Comparison of ENCODE assay signal across 21 cellular contexts in the genomic region with DNA sequence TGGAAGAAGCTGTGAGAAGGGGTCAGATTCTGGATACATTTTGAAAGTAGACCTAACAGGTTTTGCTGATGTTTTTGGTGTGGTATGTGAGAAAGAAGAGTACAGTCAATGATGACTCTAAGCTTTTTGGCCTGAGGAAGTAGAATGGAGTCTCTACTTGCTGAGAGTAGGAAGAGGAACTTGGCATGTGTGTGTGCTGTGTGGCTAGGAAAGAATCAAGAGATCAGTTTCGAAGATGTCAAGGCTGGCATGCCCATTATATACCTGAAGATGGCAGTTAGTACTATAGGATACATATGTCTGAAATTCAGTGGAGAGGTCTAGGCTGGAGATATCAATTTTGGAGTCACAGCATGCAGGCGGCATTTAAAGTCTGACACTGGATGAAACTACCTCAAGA.
"Had no signal": no experiment of that assay in that cellular context is flagged by ENCODE, and none has a peak within 500 bp of the region (broad histone marks: within the 10 kb centered on the region; RNA-seq: fewer than 3 reads in every experiment).

No MANE protein-coding gene starts in this region.

- H3K36me3 ChIP-seq: gastrocnemius medialis, sigmoid colon, upper lobe of right lung had no signal

- H3K9me3 Mint-ChIP-seq: activated CD4-positive, alpha-beta T cell treated with anti-CD3 and anti-CD28 coated beads, Interleukin-2, amount 10 ng/mL, durations not matched to agents 24 days and 14 days; activated CD8-positive, alpha-beta T cell treated with anti-CD3 and anti-CD28 coated beads for 36 hours; activated naive CD8-positive, alpha-beta T cell treated with anti-CD3 and anti-CD28 coated beads, Interleukin-2, amount 10 ng/mL, durations not matched to agents 7 days and 5 days; activated T-cell treated with anti-CD3 and anti-CD28 coated beads, Interleukin-2, amount 50 U/mL, for 24 hours; activated T-helper 2 cell treated with anti-CD3 and anti-CD28 coated beads, Interferon-gamma antibody, Interleukin-2, Interleukin-4, amounts not matched to agents 10 μg/mL and 5 μg/mL and 100 μg/mL, durations not matched to agents 14 hours and 24 hours and 36 hours; nephron progenitor cell; stimulated activated effector memory CD8-positive, alpha-beta T cell treated with anti-CD3 and anti-CD28 coated beads, Interleukin-12 subunit alpha, Interleukin-12 subunit beta, amount 100 ng/mL, for 72 hours had no signal

- ATAC-seq: activated CD8-positive, alpha-beta T cell treated with anti-CD3 and anti-CD28 coated beads for 36 hours; body of pancreas; esophagus mucosa; gastrocnemius medialis; stimulated activated effector memory CD8-positive, alpha-beta T cell treated with anti-CD3 and anti-CD28 coated beads, Interleukin-12 subunit alpha, Interleukin-12 subunit beta, amount 100 ng/mL, for 72 hours; upper lobe of right lung had no signal

- H3K27ac ChIP-seq: body of pancreas, gastrocnemius medialis, sigmoid colon, upper lobe of right lung had no signal

- H3K27me3 Mint-ChIP-seq: activated T-cell treated with anti-CD3 and anti-CD28 coated beads, Interleukin-2, amount 50 U/mL, for 24 hours had no signal

- H3K4me1 ChIP-seq: gastrocnemius medialis, sigmoid colon, upper lobe of right lung had no signal

- H3K9me3 ChIP-seq: body of pancreas, gastrocnemius medialis, sigmoid colon, upper lobe of right lung had no signal

- H3K4me3 ChIP-seq: body of pancreas, gastrocnemius medialis, lung, sigmoid colon, upper lobe of right lung had no signal

- H3K4me3 Mint-ChIP-seq: activated CD4-positive, alpha-beta T cell treated with anti-CD3 and anti-CD28 coated beads, Interleukin-2, amount 10 ng/mL, durations not matched to agents 24 days and 14 days; activated CD8-positive, alpha-beta T cell treated with anti-CD3 and anti-CD28 coated beads for 36 hours; activated naive CD8-positive, alpha-beta T cell treated with anti-CD3 and anti-CD28 coated beads, Interleukin-2, amount 10 ng/mL, durations not matched to agents 7 days and 5 days; activated T-cell treated with anti-CD3 and anti-CD28 coated beads, Interleukin-2, amount 50 U/mL, for 24 hours; nephron progenitor cell; stimulated activated effector memory CD8-positive, alpha-beta T cell treated with anti-CD3 and anti-CD28 coated beads, Interleukin-12 subunit alpha, Interleukin-12 subunit beta, amount 100 ng/mL, for 72 hours had no signal

- H3K36me3 Mint-ChIP-seq: activated naive CD8-positive, alpha-beta T cell treated with anti-CD3 and anti-CD28 coated beads, Interleukin-2, amount 10 ng/mL, durations not matched to agents 7 days and 5 days; stimulated activated effector memory CD8-positive, alpha-beta T cell treated with anti-CD3 and anti-CD28 coated beads, Interleukin-12 subunit alpha, Interleukin-12 subunit beta, amount 100 ng/mL, for 72 hours had no signal

- DNase-seq: activated CD4-positive, alpha-beta T cell treated with anti-CD3 and anti-CD28 coated beads, Interleukin-2, amount 10 ng/mL, durations not matched to agents 24 days and 14 days; activated CD8-positive, alpha-beta T cell treated with anti-CD3 and anti-CD28 coated beads for 36 hours; activated naive CD4-positive, alpha-beta T cell treated with Interleukin-2 at 50 U/mL for 16 hours; activated naive CD8-positive, alpha-beta T cell treated with anti-CD3 and anti-CD28 coated beads, Interleukin-2, amount 10 ng/mL, durations not matched to agents 7 days and 5 days; activated T-cell treated with anti-CD3 and anti-CD28 coated beads, Interleukin-2, amount 50 U/mL, for 24 hours; amygdala; body of pancreas; caudate nucleus; gastrocnemius medialis; head of caudate nucleus; midbrain; nephron progenitor cell; nucleus accumbens; sigmoid colon; stimulated activated CD4-positive, alpha-beta T cell treated with anti-CD3 and anti-CD28 coated beads, Interleukin-4, amount 100 ng/mL, for 24 hours; T-helper 9 cell; upper lobe of right lung had no signal

- H3K27ac Mint-ChIP-seq: activated CD4-positive, alpha-beta T cell treated with anti-CD3 and anti-CD28 coated beads, Interleukin-2, amount 10 ng/mL, durations not matched to agents 24 days and 14 days; activated CD8-positive, alpha-beta T cell treated with anti-CD3 and anti-CD28 coated beads for 36 hours; activated naive CD8-positive, alpha-beta T cell treated with anti-CD3 and anti-CD28 coated beads, Interleukin-2, amount 10 ng/mL, durations not matched to agents 7 days and 5 days; activated T-cell treated with anti-CD3 and anti-CD28 coated beads, Interleukin-2, amount 50 U/mL, for 24 hours; activated T-helper 2 cell treated with anti-CD3 and anti-CD28 coated beads, Interferon-gamma antibody, Interleukin-2, Interleukin-4, amounts not matched to agents 10 μg/mL and 5 μg/mL and 100 μg/mL, durations not matched to agents 14 hours and 24 hours and 36 hours; nephron progenitor cell; stimulated activated effector memory CD8-positive, alpha-beta T cell treated with anti-CD3 and anti-CD28 coated beads, Interleukin-12 subunit alpha, Interleukin-12 subunit beta, amount 100 ng/mL, for 72 hours had no signal

- H3K27me3 ChIP-seq: body of pancreas, gastrocnemius medialis, sigmoid colon, upper lobe of right lung had no signal

- H3K4me1 Mint-ChIP-seq: activated CD4-positive, alpha-beta T cell treated with anti-CD3 and anti-CD28 coated beads, Interleukin-2, amount 10 ng/mL, durations not matched to agents 24 days and 14 days; activated naive CD8-positive, alpha-beta T cell treated with anti-CD3 and anti-CD28 coated beads, Interleukin-2, amount 10 ng/mL, durations not matched to agents 7 days and 5 days; nephron progenitor cell; stimulated activated effector memory CD8-positive, alpha-beta T cell treated with anti-CD3 and anti-CD28 coated beads, Interleukin-12 subunit alpha, Interleukin-12 subunit beta, amount 100 ng/mL, for 72 hours had no signal
